ENCODE assay signal across 1 cellular context in the genomic region with DNA sequence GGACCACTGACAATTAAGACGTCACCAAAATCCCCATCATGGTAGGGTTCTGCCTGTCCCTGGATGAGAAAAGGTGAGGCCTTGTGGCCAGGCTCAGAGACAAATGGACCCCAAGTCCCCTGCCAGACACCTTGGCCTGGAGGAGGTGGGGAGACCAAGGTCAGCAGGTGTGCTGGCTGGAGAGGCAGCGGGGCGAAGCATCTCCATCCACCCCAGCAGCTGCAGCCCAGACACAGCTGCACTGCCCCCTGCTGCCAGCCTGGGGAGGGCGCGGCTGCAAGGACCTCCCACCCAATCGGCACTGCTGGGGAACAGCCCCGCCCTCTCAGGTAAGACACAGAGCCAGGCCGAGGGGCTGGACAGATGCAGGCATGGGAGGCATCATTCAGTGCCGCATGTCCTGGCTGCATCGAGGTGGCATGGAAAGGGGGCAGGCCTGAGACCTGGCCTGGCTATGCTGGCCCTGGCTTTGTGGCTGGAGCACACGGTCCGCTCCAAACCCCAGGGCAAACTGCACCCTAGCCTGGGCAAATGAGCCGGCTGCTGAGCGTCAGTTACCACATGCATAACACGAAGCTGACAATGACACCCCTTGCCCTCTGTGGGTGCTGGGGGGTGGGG.
A peak's percentile ranks its signal among the peaks of the same experiment; 100 is the strongest.
TF ChIP-seq lines count a peak whose summit lies in the region.

No MANE protein-coding gene starts in this region.

TF ChIP-seq in HepG2, 621 proteins besides CTCF, POLR2A, EP300 and RAD21 (continued from another document and continues in another):
- TF ChIP-seq ZNF687 (CRISPR knock-in tag; IDR thresholded peaks at IDR 0.05): peak; percentile 80
- no peak for TF ChIP-seq JDP2 (CRISPR knock-in tag; IDR thresholded peaks at IDR 0.05; ENCODE audit: borderline replicate concordance)
- TF ChIP-seq, protein P1, sequence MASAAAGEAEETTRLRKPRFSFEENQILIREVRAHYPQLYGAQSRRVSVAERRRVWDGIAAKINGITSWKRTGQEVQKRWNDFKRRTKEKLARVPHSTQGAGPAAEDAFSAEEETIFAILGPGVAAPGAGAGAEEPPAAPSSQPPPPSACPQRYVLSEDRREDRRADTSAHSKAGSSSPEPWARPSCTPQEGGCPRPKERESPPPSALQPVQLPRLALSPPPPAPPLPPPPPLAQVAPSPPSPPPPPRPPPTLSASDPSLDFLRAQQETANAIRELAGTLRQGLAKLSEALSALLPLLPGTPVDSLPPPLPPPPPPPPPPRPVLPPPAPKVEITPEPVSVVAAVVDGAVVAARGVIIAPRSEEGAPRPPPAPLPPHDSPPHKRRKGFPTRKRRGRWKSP (CRISPR knock-in tag; IDR thresholded peaks at IDR 0.05): no peak
- no peak for TF ChIP-seq ZNF30 (CRISPR knock-in tag; IDR thresholded peaks at IDR 0.05)
- TF ChIP-seq HNRNPL (IDR thresholded peaks at IDR 0.05; ENCODE audit: low read depth, low read length): peak; percentile 67; the same call in 1 of the 2 replicates
- no peak for TF ChIP-seq MBD4 (IDR thresholded peaks at IDR 0.05; ENCODE audit: borderline replicate concordance, low read length)
- TF ChIP-seq KAT8 (CRISPR knock-in tag; IDR thresholded peaks at IDR 0.05): no peak
- TF ChIP-seq FOXO1 (CRISPR knock-in tag; IDR thresholded peaks at IDR 0.05): peak; percentile 25; the same call in 1 of the 2 replicates
- peak; percentile 29; the same call in 1 of the 2 replicates for TF ChIP-seq TBX2 (CRISPR knock-in tag; IDR thresholded peaks at IDR 0.05; ENCODE audit: borderline replicate concordance)
- TF ChIP-seq ZBTB39 (CRISPR knock-in tag; IDR thresholded peaks at IDR 0.05): no peak
- TF ChIP-seq AKAP8 (CRISPR knock-in tag; IDR thresholded peaks at IDR 0.05): no peak; the same call in 1 of the 2 replicates
- TF ChIP-seq, protein P2, sequence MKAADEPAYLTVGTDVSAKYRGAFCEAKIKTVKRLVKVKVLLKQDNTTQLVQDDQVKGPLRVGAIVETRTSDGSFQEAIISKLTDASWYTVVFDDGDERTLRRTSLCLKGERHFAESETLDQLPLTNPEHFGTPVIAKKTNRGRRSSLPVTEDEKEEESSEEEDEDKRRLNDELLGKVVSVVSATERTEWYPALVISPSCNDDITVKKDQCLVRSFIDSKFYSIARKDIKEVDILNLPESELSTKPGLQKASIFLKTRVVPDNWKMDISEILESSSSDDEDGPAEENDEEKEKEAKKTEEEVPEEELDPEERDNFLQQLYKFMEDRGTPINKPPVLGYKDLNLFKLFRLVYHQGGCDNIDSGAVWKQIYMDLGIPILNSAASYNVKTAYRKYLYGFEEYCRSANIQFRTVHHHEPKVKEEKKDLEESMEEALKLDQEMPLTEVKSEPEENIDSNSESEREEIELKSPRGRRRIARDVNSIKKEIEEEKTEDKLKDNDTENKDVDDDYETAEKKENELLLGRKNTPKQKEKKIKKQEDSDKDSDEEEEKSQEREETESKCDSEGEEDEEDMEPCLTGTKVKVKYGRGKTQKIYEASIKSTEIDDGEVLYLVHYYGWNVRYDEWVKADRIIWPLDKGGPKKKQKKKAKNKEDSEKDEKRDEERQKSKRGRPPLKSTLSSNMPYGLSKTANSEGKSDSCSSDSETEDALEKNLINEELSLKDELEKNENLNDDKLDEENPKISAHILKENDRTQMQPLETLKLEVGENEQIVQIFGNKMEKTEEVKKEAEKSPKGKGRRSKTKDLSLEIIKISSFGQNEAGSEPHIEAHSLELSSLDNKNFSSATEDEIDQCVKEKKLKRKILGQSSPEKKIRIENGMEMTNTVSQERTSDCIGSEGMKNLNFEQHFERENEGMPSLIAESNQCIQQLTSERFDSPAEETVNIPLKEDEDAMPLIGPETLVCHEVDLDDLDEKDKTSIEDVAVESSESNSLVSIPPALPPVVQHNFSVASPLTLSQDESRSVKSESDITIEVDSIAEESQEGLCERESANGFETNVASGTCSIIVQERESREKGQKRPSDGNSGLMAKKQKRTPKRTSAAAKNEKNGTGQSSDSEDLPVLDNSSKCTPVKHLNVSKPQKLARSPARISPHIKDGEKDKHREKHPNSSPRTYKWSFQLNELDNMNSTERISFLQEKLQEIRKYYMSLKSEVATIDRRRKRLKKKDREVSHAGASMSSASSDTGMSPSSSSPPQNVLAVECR (CRISPR knock-in tag; IDR thresholded peaks at IDR 0.05; ENCODE audit: borderline replicate concordance): peak; percentile 23; the same call in 1 of the 2 replicates
- TF ChIP-seq CEBPG (CRISPR knock-in tag; IDR thresholded peaks at IDR 0.05): 0 out of 2 replicates have a peak, but pooled peaks have one; percentile 9
- TF ChIP-seq ZSCAN31 (CRISPR knock-in tag; IDR thresholded peaks at IDR 0.05; ENCODE audit: low read depth): peak; percentile 93; the same call in 1 of the 2 replicates
- TF ChIP-seq NR2F2 (IDR thresholded peaks at IDR 0.05; ENCODE audit: borderline replicate concordance, low read depth): no peak
- TF ChIP-seq SAFB2 (CRISPR knock-in tag; IDR thresholded peaks at IDR 0.05; ENCODE audit: borderline replicate concordance, low read depth): no peak
- no peak for TF ChIP-seq THAP7 (CRISPR knock-in tag; IDR thresholded peaks at IDR 0.05)
- TF ChIP-seq, protein P3, sequence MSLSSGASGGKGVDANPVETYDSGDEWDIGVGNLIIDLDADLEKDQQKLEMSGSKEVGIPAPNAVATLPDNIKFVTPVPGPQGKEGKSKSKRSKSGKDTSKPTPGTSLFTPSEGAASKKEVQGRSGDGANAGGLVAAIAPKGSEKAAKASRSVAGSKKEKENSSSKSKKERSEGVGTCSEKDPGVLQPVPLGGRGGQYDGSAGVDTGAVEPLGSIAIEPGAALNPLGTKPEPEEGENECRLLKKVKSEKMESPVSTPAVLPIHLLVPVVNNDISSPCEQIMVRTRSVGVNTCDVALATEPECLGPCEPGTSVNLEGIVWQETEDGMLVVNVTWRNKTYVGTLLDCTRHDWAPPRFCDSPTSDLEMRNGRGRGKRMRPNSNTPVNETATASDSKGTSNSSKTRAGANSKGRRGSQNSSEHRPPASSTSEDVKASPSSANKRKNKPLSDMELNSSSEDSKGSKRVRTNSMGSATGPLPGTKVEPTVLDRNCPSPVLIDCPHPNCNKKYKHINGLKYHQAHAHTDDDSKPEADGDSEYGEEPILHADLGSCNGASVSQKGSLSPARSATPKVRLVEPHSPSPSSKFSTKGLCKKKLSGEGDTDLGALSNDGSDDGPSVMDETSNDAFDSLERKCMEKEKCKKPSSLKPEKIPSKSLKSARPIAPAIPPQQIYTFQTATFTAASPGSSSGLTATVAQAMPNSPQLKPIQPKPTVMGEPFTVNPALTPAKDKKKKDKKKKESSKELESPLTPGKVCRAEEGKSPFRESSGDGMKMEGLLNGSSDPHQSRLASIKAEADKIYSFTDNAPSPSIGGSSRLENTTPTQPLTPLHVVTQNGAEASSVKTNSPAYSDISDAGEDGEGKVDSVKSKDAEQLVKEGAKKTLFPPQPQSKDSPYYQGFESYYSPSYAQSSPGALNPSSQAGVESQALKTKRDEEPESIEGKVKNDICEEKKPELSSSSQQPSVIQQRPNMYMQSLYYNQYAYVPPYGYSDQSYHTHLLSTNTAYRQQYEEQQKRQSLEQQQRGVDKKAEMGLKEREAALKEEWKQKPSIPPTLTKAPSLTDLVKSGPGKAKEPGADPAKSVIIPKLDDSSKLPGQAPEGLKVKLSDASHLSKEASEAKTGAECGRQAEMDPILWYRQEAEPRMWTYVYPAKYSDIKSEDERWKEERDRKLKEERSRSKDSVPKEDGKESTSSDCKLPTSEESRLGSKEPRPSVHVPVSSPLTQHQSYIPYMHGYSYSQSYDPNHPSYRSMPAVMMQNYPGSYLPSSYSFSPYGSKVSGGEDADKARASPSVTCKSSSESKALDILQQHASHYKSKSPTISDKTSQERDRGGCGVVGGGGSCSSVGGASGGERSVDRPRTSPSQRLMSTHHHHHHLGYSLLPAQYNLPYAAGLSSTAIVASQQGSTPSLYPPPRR (CRISPR knock-in tag; IDR thresholded peaks at IDR 0.05; ENCODE audit: borderline replicate concordance): no peak
- TF ChIP-seq HMG20A (CRISPR knock-in tag; IDR thresholded peaks at IDR 0.05; ENCODE audit: borderline replicate concordance): no peak
- TF ChIP-seq HNF4A (CRISPR knock-in tag; IDR thresholded peaks at IDR 0.05): peak; percentile 37; the same call in 1 of the 2 replicates
- 0 out of 2 replicates have a peak, but pooled peaks have one; percentile 32 for TF ChIP-seq ZGPAT (CRISPR knock-in tag; IDR thresholded peaks at IDR 0.05)
- TF ChIP-seq ZNF225 (CRISPR knock-in tag; IDR thresholded peaks at IDR 0.05): peak; percentile 51; the same call in 1 of the 2 replicates
- peak; percentile 65 for TF ChIP-seq RBFOX2 (IDR thresholded peaks at IDR 0.05; ENCODE audit: low read depth, low read length)
- peak; percentile 29 for TF ChIP-seq TEAD3 (CRISPR knock-in tag; optimal IDR thresholded peaks at IDR 0.05; ENCODE audit: borderline replicate concordance)
- TF ChIP-seq, protein P4, sequence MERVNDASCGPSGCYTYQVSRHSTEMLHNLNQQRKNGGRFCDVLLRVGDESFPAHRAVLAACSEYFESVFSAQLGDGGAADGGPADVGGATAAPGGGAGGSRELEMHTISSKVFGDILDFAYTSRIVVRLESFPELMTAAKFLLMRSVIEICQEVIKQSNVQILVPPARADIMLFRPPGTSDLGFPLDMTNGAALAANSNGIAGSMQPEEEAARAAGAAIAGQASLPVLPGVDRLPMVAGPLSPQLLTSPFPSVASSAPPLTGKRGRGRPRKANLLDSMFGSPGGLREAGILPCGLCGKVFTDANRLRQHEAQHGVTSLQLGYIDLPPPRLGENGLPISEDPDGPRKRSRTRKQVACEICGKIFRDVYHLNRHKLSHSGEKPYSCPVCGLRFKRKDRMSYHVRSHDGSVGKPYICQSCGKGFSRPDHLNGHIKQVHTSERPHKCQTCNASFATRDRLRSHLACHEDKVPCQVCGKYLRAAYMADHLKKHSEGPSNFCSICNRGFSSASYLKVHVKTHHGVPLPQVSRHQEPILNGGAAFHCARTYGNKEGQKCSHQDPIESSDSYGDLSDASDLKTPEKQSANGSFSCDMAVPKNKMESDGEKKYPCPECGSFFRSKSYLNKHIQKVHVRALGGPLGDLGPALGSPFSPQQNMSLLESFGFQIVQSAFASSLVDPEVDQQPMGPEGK (CRISPR knock-in tag; IDR thresholded peaks at IDR 0.05): peak; percentile 69
